Comparison of ENCODE assay signal across 13 cellular contexts in the genomic region with DNA sequence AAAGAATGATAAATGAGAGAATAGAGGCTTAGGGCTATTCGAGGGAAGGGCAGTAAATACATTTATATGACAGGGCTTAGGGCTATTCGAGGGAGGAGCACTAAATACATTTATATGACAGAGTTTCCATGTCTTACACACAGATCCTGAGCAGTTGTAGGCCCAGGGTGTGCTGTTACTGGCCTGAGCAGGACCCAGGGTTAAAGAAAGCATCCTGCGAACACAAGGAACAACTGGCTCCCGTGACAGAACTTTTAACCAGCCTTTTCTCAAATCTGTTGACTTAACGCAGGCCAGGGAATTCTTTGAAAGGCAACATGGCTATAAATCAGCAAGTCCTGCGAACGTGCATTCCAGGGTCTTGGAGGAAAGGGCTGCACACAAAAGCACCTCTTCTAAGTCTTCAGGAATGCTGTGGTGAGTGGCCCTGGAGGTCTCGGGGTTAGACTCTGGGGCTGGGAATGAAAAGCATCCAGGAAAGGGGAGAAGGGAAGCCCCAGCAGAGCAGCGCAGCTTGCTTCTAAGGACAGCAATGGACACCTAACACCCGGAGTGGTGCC. TPM values are rescaled to one million over a fixed set of nuclear protein-coding genes. Genes with fewer than 3 reads are reported as not detected.
A peak's percentile ranks its signal among the peaks of the same experiment; 100 is the strongest.
DNase-seq lines count a peak whose midpoint lies in the region; ATAC-seq, FAIRE-seq and TF ChIP-seq lines count a peak whose summit lies in the region.
"Had no signal": no experiment of that assay in that cellular context is flagged by ENCODE, and none has a peak within 500 bp of the region (broad histone marks: within the 10 kb centered on the region; RNA-seq: fewer than 3 reads in every experiment).

No MANE protein-coding gene starts in this region.

- H3K36me3 ChIP-seq in GM23248 (ENCODE audit: low read depth) (no peaks in the 10 kb centered on the region), astrocyte (ENCODE audit: insufficient read depth, low read length) (no peaks in the 10 kb centered on the region), kidney epithelial cell (ENCODE audit: control insufficient read depth, insufficient read depth, low read length) (no peaks in the 10 kb centered on the region), upper lobe of right lung (no peaks in the 10 kb centered on the region)
- H3K36me3 ChIP-seq: left ventricle myocardium inferior had no signal

- H2AFZ ChIP-seq in GM23248 (0 out of 2 replicates have a peak overlapping the region, but pooled peaks have one; percentile 9), astrocyte (ENCODE audit: low read depth, low read length) (peak overlapping the region; percentile 39)
- H2AFZ ChIP-seq: parathyroid adenoma had no signal

- H3K79me2 ChIP-seq in GM23248 (ENCODE audit: insufficient read depth), result no peaks in the 10 kb centered on the region
- no peaks in the 10 kb centered on the region for H3K79me2 ChIP-seq in astrocyte (ENCODE audit: insufficient read depth, low read length)
- H3K79me2 ChIP-seq: parathyroid adenoma had no signal

- H3K27ac ChIP-seq in GM23248, result no peak overlapping the region
- peak overlapping the region; percentile 64 for H3K27ac ChIP-seq in astrocyte (ENCODE audit: low read depth, low read length)
- H3K27ac ChIP-seq in upper lobe of right lung, result no peak overlapping the region
- H3K27ac ChIP-seq: parathyroid adenoma had no signal

- peaks cover 2% of the 10 kb centered on the region for H3K36me3 Mint-ChIP-seq in astrocyte (ENCODE audit: low read depth, unreplicated experiment)
- H3K36me3 Mint-ChIP-seq: activated CD4-positive, alpha-beta memory T cell treated with anti-CD3 and anti-CD28 coated beads for 36 hours had no signal

- H3K27me3 Mint-ChIP-seq in astrocyte (ENCODE audit: low read depth, unreplicated experiment), result peaks cover 1% of the 10 kb centered on the region
- H3K27me3 Mint-ChIP-seq: activated CD4-positive, alpha-beta memory T cell treated with anti-CD3 and anti-CD28 coated beads for 36 hours had no signal

- H3K4me1 ChIP-seq in GM23248 (ENCODE audit: insufficient read depth) (peaks cover 37% of the 10 kb centered on the region), astrocyte (ENCODE audit: insufficient read depth, low read length) (peaks cover 27% of the 10 kb centered on the region), upper lobe of right lung (peaks cover 6% of the 10 kb centered on the region)
- H3K4me1 ChIP-seq: parathyroid adenoma had no signal

- no peaks in the 10 kb centered on the region for H3K9me2 ChIP-seq in GM23248 (ENCODE audit: insufficient read depth)

- H3K9me3 ChIP-seq in GM23248 (ENCODE audit: low read depth), result no peaks in the 10 kb centered on the region
- H3K9me3 ChIP-seq in astrocyte (ENCODE audit: insufficient read depth, low read depth, low read length), result no peaks in the 10 kb centered on the region
- no peaks in the 10 kb centered on the region for H3K9me3 ChIP-seq in upper lobe of right lung

- peaks cover 31% of the 10 kb centered on the region for H3K4me1 Mint-ChIP-seq in astrocyte (ENCODE audit: low read depth, unreplicated experiment)
- H3K4me1 Mint-ChIP-seq: central memory CD8-positive, alpha-beta T cell had no signal

- in situ Hi-C loops in GM23248 (cut with MboI), result no loop called here

- intact Hi-C loops in upper lobe of right lung (cut with DNase I), result no loop called here

- DNase-seq in GM23248, result peak; percentile 27
- DNase-seq in astrocyte (ENCODE audit: low read depth), result peak; percentile 99
- DNase-seq in kidney epithelial cell (ENCODE audit: low read depth), result peak; percentile 93
- DNase-seq in upper lobe of right lung, result no peak
- no peak for DNase-seq in NCI-H524 (lab: John Stamatoyannopoulos, UW)
- DNase-seq in DMS53 treated with DMSO at 0.1 percent for 48 hours (lab: John Stamatoyannopoulos, UW; ENCODE audit: unreplicated experiment), result no peak
- DNase-seq: activated CD4-positive, alpha-beta memory T cell treated with anti-CD3 and anti-CD28 coated beads for 36 hours; left ventricle myocardium inferior had no signal

- no peaks in the 10 kb centered on the region for H3K27me3 ChIP-seq in GM23248 (replicated peaks; ENCODE audit: insufficient read depth)
- no peaks in the 10 kb centered on the region for H3K27me3 ChIP-seq in astrocyte (ENCODE audit: insufficient read depth, low read length)
- no peaks in the 10 kb centered on the region for H3K27me3 ChIP-seq in kidney epithelial cell (ENCODE audit: control insufficient read depth, insufficient read depth, low read length)
- no peaks in the 10 kb centered on the region for H3K27me3 ChIP-seq in upper lobe of right lung

- no peak overlapping the region for H3K9ac ChIP-seq in GM23248
- no peak overlapping the region for H3K9ac ChIP-seq in astrocyte (ENCODE audit: low read length)
- H3K9ac ChIP-seq: parathyroid adenoma had no signal

- H3K27ac Mint-ChIP-seq in astrocyte (ENCODE audit: unreplicated experiment), result peak overlapping the region; percentile 89
- H3K27ac Mint-ChIP-seq: activated CD4-positive, alpha-beta memory T cell treated with anti-CD3 and anti-CD28 coated beads for 36 hours had no signal

- FAIRE-seq in astrocyte (lab: Jason Lieb, UNC), result peak; percentile 64
- FAIRE-seq: frontal cortex, GM12892 had no signal

- WGBS in GM23248 (ENCODE audit: low coverage in 1 of 2, low lambda C conversion rate in 2 of 2, missing lambda C conversion rate in 2 of 2), 2 experiments, result 61 to 68% methylated on average over 10 of the region's 10 CpGs

- TF ChIP-seq CTCF in astrocyte (IDR thresholded peaks at IDR 0.05; ENCODE audit: insufficient read depth, low read depth, low read length) (no peak), kidney epithelial cell (IDR thresholded peaks at IDR 0.05; ENCODE audit: insufficient read depth, low read length, poor library complexity, severe bottlenecking) (no peak), upper lobe of right lung (IDR thresholded peaks at IDR 0.05) (no peak)

- H3K4me3 Mint-ChIP-seq in astrocyte (ENCODE audit: unreplicated experiment), result no peak overlapping the region
- H3K4me3 Mint-ChIP-seq: activated CD4-positive, alpha-beta memory T cell treated with anti-CD3 and anti-CD28 coated beads for 36 hours; central memory CD8-positive, alpha-beta T cell had no signal

- H3F3A ChIP-seq in GM23248 (ENCODE audit: insufficient read depth), result peaks cover 22% of the 10 kb centered on the region

- peaks cover 6% of the 10 kb centered on the region for H3K9me3 Mint-ChIP-seq in astrocyte (ENCODE audit: unreplicated experiment)
- H3K9me3 Mint-ChIP-seq: activated CD4-positive, alpha-beta memory T cell treated with anti-CD3 and anti-CD28 coated beads for 36 hours; central memory CD8-positive, alpha-beta T cell had no signal

- no peak overlapping the region for H3K4me3 ChIP-seq in GM23248
- no peak overlapping the region for H3K4me3 ChIP-seq in astrocyte (ENCODE audit: insufficient read depth, low read depth, low read length)
- H3K4me3 ChIP-seq in kidney epithelial cell (ENCODE audit: low read depth, low read length), result no peak overlapping the region
- H3K4me3 ChIP-seq in upper lobe of right lung, result no peak overlapping the region
- H3K4me3 ChIP-seq: left ventricle myocardium inferior had no signal

- H4K20me1 ChIP-seq in GM23248 (ENCODE audit: insufficient read depth) (no peaks in the 10 kb centered on the region), astrocyte (ENCODE audit: insufficient read depth, low read length) (no peaks in the 10 kb centered on the region)

- ATAC-seq in upper lobe of right lung (peak; percentile 16), HG03432 (IDR thresholded peaks at IDR 0.05; ENCODE audit: unreplicated experiment) (no peak)

- H3K4me2 ChIP-seq in GM23248 (ENCODE audit: unreplicated experiment), result no peak overlapping the region
- H3K4me2 ChIP-seq in astrocyte (ENCODE audit: low read length), result peak overlapping the region; percentile 49

RNA-seq across cellular contexts. Expression of a gene that starts 45.2 kb away (rescaled TPM):
- not detected in 2 replicates for total RNA-seq in GM23248 (2014; rRNA removed; shearing (Covaris generic))
- polyA plus RNA-seq in GM23248 (2016; fragmentation: Nextera tagmentation; extraction: Ambion mirVana), result not detected in 2 replicates
- not detected in 2 replicates for total RNA-seq in astrocyte
- total RNA-seq in kidney epithelial cell, result not detected in 2 replicates
- 0.49 TPM for total RNA-seq in upper lobe of right lung

Comparison
In these comparisons a context has a peak if more than half of its experiments do, and no peak if none do; other contexts are left out.
1. DNase-seq: peak in GM23248 (single experiment), astrocyte (single experiment) and kidney epithelial cell (single experiment); none in upper lobe of right lung (single experiment), NCI-H524 (0 of 2) and DMS53 treated with DMSO at 0.1 percent for 48 hours (single experiment).